1 cellular context compared by ENCODE assay signal in the genomic region with DNA sequence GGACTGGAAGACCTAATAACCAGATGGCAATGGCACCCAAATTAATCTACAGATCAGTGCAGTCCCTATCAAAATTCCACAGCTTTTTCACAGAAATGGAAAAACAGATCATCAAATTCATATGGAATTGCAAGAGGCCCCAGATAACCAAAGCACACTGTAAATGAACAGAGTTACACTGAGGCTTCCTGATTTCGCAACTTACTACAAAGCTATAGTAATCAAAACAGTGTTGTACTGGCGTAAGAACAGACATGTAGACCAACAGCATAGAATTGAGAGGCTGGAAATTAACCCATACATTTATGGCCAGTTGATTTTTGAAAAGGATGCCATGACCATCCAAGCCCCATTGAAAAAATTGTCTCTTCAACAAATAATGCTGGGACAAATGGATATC.
A peak's percentile ranks its signal among the peaks of the same experiment; 100 is the strongest.
TF ChIP-seq lines count a peak whose summit lies in the region.

No MANE protein-coding gene starts in this region.

TF ChIP-seq in K562, 482 proteins besides CTCF, POLR2A, EP300 and RAD21:
- TF ChIP-seq CEBPG (CRISPR knock-in tag; IDR thresholded peaks at IDR 0.05) (no peak), CEBPG (tag; conservative IDR thresholded peaks at IDR 0.05 in 1 of 2, IDR thresholded peaks at IDR 0.05 in 1 of 2) (peak; percentile 41 to 78; a peak in 2 of 4 replicates), NFATC3 (IDR thresholded peaks at IDR 0.05) (no peak), HNRNPLL (IDR thresholded peaks at IDR 0.05; ENCODE audit: low read depth, low read length, poor library complexity, severe bottlenecking) (no peak), SNIP1 (IDR thresholded peaks at IDR 0.05; ENCODE audit: low read depth) (no peak), CEBPB (tag; IDR thresholded peaks at IDR 0.05) (peak; percentile 86)
- TF ChIP-seq, protein P1, sequence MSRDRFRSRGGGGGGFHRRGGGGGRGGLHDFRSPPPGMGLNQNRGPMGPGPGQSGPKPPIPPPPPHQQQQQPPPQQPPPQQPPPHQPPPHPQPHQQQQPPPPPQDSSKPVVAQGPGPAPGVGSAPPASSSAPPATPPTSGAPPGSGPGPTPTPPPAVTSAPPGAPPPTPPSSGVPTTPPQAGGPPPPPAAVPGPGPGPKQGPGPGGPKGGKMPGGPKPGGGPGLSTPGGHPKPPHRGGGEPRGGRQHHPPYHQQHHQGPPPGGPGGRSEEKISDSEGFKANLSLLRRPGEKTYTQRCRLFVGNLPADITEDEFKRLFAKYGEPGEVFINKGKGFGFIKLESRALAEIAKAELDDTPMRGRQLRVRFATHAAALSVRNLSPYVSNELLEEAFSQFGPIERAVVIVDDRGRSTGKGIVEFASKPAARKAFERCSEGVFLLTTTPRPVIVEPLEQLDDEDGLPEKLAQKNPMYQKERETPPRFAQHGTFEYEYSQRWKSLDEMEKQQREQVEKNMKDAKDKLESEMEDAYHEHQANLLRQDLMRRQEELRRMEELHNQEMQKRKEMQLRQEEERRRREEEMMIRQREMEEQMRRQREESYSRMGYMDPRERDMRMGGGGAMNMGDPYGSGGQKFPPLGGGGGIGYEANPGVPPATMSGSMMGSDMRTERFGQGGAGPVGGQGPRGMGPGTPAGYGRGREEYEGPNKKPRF (IDR thresholded peaks at IDR 0.05; ENCODE audit: low read depth, low read length) = no peak
